In the genomic region with DNA sequence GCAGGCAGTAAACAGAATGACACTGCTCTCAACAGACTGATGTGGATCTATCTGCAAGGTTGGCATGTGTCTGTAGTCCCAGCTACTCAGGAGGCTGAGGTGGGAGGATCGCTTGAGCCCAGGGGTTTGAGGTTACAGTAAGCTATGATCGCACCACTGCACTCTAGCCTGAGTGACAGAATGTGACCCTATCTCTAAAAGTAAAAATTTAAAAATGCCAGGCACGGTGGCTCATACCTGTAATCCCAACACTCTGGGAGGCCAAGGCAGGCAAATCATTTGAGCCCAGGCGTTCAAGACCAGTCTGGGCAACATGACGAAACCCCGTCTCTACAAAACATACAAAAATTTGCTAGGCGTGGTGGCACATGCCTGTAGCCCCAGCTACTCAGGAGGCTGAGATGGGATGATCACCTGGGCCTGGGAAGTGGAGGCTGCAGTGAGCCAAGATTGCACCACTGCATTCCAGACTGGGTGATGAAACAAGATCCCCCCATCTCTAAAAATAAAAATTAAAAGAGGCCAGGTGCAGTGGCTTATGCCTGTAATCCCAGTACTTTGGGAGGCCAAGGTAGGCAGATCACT, we compare ENCODE assay signal across 6 cellular contexts. TPM values are rescaled to one million over a fixed set of nuclear protein-coding genes. Genes with fewer than 3 reads are reported as not detected.
"Had no signal": no experiment of that assay in that cellular context is flagged by ENCODE, and none has a peak within 500 bp of the region (broad histone marks: within the 10 kb centered on the region; RNA-seq: fewer than 3 reads in every experiment).

No MANE protein-coding gene starts in this region.

RNA-seq across cellular contexts. Expression of gene BPI, which starts 19.8 kb away (rescaled TPM):
- total RNA-seq: GM23248, H7, HFFc6, HT1080 had no signal
- polyA plus RNA-seq: IgD-negative memory B cell had no signal

RNA-seq across cellular contexts. Expression of gene KIAA1755, which starts 23.6 kb away (rescaled TPM):
- total RNA-seq: H4 had no signal
- polyA plus RNA-seq: IgD-negative memory B cell had no signal
